Comparison of ENCODE assay signal across 6 cellular contexts in genomic region chr19:48501961-48502719, GRCh38.
DNase-seq lines count a peak whose midpoint lies in the region; ATAC-seq and TF ChIP-seq lines count a peak whose summit lies in the region.

No MANE protein-coding gene starts in this region.

- TF ChIP-seq CTCF in GM10266 (IDR thresholded peaks at IDR 0.05; ENCODE audit: control insufficient read depth, insufficient read depth, low read depth, missing control alignments): no peak

- DNase-seq in GM10266 (ENCODE audit: extremely low spot score) (peak; percentile 83), NCI-H345 (lab: John Stamatoyannopoulos, UW) (peak; percentile 95), activated T-cell treated with anti-CD3 and anti-CD28 coated beads for 1 hour (ENCODE audit: low read depth) (peak; percentile 63), islet precursor cell (peak; percentile 100)

- ATAC-seq in HG03139 (IDR thresholded peaks at IDR 0.05; ENCODE audit: unreplicated experiment) (no peak), HG03571 (IDR thresholded peaks at IDR 0.05; ENCODE audit: unreplicated experiment) (no peak)
